In the genomic region with DNA sequence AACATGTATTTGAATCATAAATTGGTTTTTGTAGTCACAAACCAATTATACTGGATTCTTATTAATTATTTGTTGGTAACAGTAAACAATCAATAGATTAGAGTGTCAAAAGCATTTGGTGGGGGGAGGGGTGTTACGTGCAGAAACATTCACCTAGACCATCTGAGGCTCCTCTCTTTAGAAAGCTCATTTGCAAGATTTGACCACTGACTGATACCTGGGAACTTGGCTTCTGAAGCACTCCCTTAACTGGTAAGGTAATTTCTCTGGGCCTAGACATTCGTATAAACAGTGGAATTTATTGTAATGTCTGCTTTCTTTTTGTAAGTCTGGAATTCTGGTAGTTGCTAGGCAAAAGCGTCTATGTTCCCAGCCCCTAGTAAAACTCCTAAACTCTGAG, we compare ENCODE assay signal across 32 cellular contexts.
"Had no signal": no experiment of that assay in that cellular context is flagged by ENCODE, and none has a peak within 500 bp of the region (broad histone marks: within the 10 kb centered on the region; RNA-seq: fewer than 3 reads in every experiment).

No MANE protein-coding gene starts in this region.

- H3K4me2 ChIP-seq: SK-N-SH had no signal

- ATAC-seq: activated CD4-positive, alpha-beta T cell treated with anti-CD3 and anti-CD28 coated beads for 36 hours; activated CD4-positive, CD25-positive, alpha-beta regulatory T cell treated with anti-CD3 and anti-CD28 coated beads, Interleukin-2, amount 50 U/mL, for 24 hours; activated naive CD8-positive, alpha-beta T cell treated with anti-CD3 and anti-CD28 coated beads, Interleukin-2, amount 50 U/mL, for 24 hours; activated T-cell treated with anti-CD3 and anti-CD28 coated beads, Interleukin-2, amount 50 U/mL, for 4 hours; Panc1 had no signal

- H3K36me3 Mint-ChIP-seq: activated CD4-positive, alpha-beta memory T cell treated with anti-CD3 and anti-CD28 coated beads for 36 hours; activated naive CD8-positive, alpha-beta T cell had no signal

- H3K4me1 Mint-ChIP-seq: activated CD4-positive, alpha-beta T cell treated with anti-CD3 and anti-CD28 coated beads for 36 hours; activated CD4-positive, alpha-beta T cell treated with anti-CD3 and anti-CD28 coated beads, Interleukin-2, amount 10 ng/mL, durations not matched to agents 7 days and 5 days; activated naive CD8-positive, alpha-beta T cell treated with anti-CD3 and anti-CD28 coated beads, Interleukin-2, amount 50 U/mL, for 24 hours had no signal

- H3K4me1 ChIP-seq: SJSA1 had no signal

- H3K9me3 Mint-ChIP-seq: activated CD4-positive, alpha-beta memory T cell treated with anti-CD3 and anti-CD28 coated beads for 36 hours; activated CD4-positive, alpha-beta T cell treated with anti-CD3 and anti-CD28 coated beads, Interleukin-2, amount 10 ng/mL, durations not matched to agents 7 days and 5 days; activated T-helper 1 cell treated with anti-CD3 and anti-CD28 coated beads, Interleukin-12 subunit alpha, Interleukin-12 subunit beta, Interleukin-2, Interleukin-4 antibody, amounts not matched to agents 30 ng/mL and 10 ng/mL and 1 ng/mL, durations not matched to agents 14 hours and 24 hours and 36 hours; T-helper 2 cell treated with Interferon-gamma antibody and Interleukin-4, amounts not matched to agents 5 μg/mL and 100 μg/mL, for 36 hours had no signal

- H3K27ac Mint-ChIP-seq: activated CD4-positive, alpha-beta memory T cell treated with anti-CD3 and anti-CD28 coated beads for 36 hours; activated CD4-positive, alpha-beta T cell treated with anti-CD3 and anti-CD28 coated beads for 36 hours; activated CD4-positive, alpha-beta T cell treated with anti-CD3 and anti-CD28 coated beads, Interleukin-2, amount 10 ng/mL, durations not matched to agents 7 days and 5 days; activated naive CD4-positive, alpha-beta T cell treated with anti-CD3 and anti-CD28 coated beads for 36 hours; activated naive CD8-positive, alpha-beta T cell; activated naive CD8-positive, alpha-beta T cell treated with anti-CD3 and anti-CD28 coated beads, Interleukin-2, amount 50 U/mL, for 24 hours; activated T-helper 1 cell treated with anti-CD3 and anti-CD28 coated beads, Interleukin-12 subunit alpha, Interleukin-12 subunit beta, Interleukin-2, Interleukin-4 antibody, amounts not matched to agents 30 ng/mL and 10 ng/mL and 1 ng/mL, durations not matched to agents 14 hours and 24 hours and 36 hours; T-helper 1 cell treated with Interleukin-12 subunit alpha and Interleukin-12 subunit beta and Interleukin-4 antibody, amounts not matched to agents 30 μg/mL and 1 μg/mL, for 36 hours; T-helper 2 cell treated with Interferon-gamma antibody and Interleukin-4, amounts not matched to agents 5 μg/mL and 100 μg/mL, for 36 hours had no signal

- H3K9me2 ChIP-seq: SK-N-SH had no signal

- H3K9me3 ChIP-seq: MG63, SJSA1, SK-N-SH had no signal

- H3K9ac ChIP-seq: SK-N-SH had no signal

- H3K4me3 Mint-ChIP-seq: activated CD4-positive, alpha-beta memory T cell treated with anti-CD3 and anti-CD28 coated beads for 36 hours; activated CD4-positive, alpha-beta T cell treated with anti-CD3 and anti-CD28 coated beads for 36 hours; activated CD4-positive, alpha-beta T cell treated with anti-CD3 and anti-CD28 coated beads, Interleukin-2, amount 10 ng/mL, durations not matched to agents 7 days and 5 days; activated naive CD4-positive, alpha-beta T cell treated with anti-CD3 and anti-CD28 coated beads for 36 hours; activated naive CD8-positive, alpha-beta T cell; activated naive CD8-positive, alpha-beta T cell treated with anti-CD3 and anti-CD28 coated beads, Interleukin-2, amount 50 U/mL, for 24 hours; activated T-cell treated with anti-CD3 and anti-CD28 coated beads, Interleukin-2, amount 50 U/mL, for 4 hours; activated T-helper 1 cell treated with anti-CD3 and anti-CD28 coated beads, Interleukin-12 subunit alpha, Interleukin-12 subunit beta, Interleukin-2, Interleukin-4 antibody, amounts not matched to agents 30 ng/mL and 10 ng/mL and 1 ng/mL, durations not matched to agents 14 hours and 24 hours and 36 hours; T-helper 1 cell treated with Interleukin-12 subunit alpha and Interleukin-12 subunit beta and Interleukin-4 antibody, amounts not matched to agents 30 μg/mL and 1 μg/mL, for 36 hours; T-helper 2 cell treated with Interferon-gamma antibody and Interleukin-4, amounts not matched to agents 5 μg/mL and 100 μg/mL, for 36 hours had no signal

- H3K27me3 Mint-ChIP-seq: activated CD4-positive, alpha-beta memory T cell treated with anti-CD3 and anti-CD28 coated beads for 36 hours; activated CD4-positive, alpha-beta T cell treated with anti-CD3 and anti-CD28 coated beads for 36 hours; activated CD4-positive, alpha-beta T cell treated with anti-CD3 and anti-CD28 coated beads, Interleukin-2, amount 10 ng/mL, durations not matched to agents 7 days and 5 days; activated naive CD8-positive, alpha-beta T cell; activated naive CD8-positive, alpha-beta T cell treated with anti-CD3 and anti-CD28 coated beads, Interleukin-2, amount 50 U/mL, for 24 hours had no signal

- H3K4me3 ChIP-seq: cardiac muscle cell, MG63, SJSA1 had no signal

- FAIRE-seq: TTC549 had no signal

- DNase-seq: activated CD4-positive, alpha-beta memory T cell treated with anti-CD3 and anti-CD28 coated beads for 36 hours; activated CD4-positive, alpha-beta T cell treated with anti-CD3 and anti-CD28 coated beads for 36 hours; activated CD4-positive, alpha-beta T cell treated with anti-CD3 and anti-CD28 coated beads, Interleukin-2, amount 10 ng/mL, durations not matched to agents 7 days and 5 days; activated CD8-positive, alpha-beta memory T cell treated with anti-CD3 and anti-CD28 coated beads, Interleukin-2, amount 50 U/mL, for 4 hours; activated gamma-delta T cell treated with Interleukin-2 at 50 U/mL for 16 hours; activated naive CD4-positive, alpha-beta T cell treated with anti-CD3 and anti-CD28 coated beads for 36 hours; activated naive CD8-positive, alpha-beta T cell treated with anti-CD3 and anti-CD28 coated beads, Interleukin-2, amount 50 U/mL, for 24 hours; activated T-cell treated with anti-CD3 and anti-CD28 coated beads for 4 hours; activated T-cell treated with anti-CD3 and anti-CD28 coated beads, Interleukin-2, amount 50 U/mL, for 4 hours; anterior cingulate cortex; Kasumi-1; KG1; MG63; NCI-H1048; NCI-H1436 treated with DMSO at 0.1 percent for 48 hours; NCI-H187 treated with DMSO at 0.1 percent for 48 hours; NCI-H2081 treated with DMSO at 0.1 percent for 48 hours; NCI-H226; NCI-H446 treated with DMSO at 0.1 percent for 48 hours; NCI-H524; NCI-H69; SHP77; SK-N-SH had no signal

- H3K27ac ChIP-seq: cardiac muscle cell, SJSA1 had no signal

- H3K27me3 ChIP-seq: cardiac muscle cell, MG63, SJSA1 had no signal

- H3K36me3 ChIP-seq: cardiac muscle cell, MG63, SJSA1 had no signal
